In genomic region chr1:88655145-88655544, GRCh38 we compare ENCODE assay signal across 2 cellular contexts.
TF ChIP-seq lines count a peak whose summit lies in the region.

No MANE protein-coding gene starts in this region.

TF ChIP-seq in liver, 16 proteins besides CTCF, POLR2A, EP300 and RAD21 (continued from another document):
- TF ChIP-seq REST (IDR thresholded peaks at IDR 0.05) (no peak), HNF4A (conservative IDR thresholded peaks at IDR 0.05) (peak; percentile 59 to 63), SP1 (IDR thresholded peaks at IDR 0.05) (no peak), FOXA1 (IDR thresholded peaks at IDR 0.05) (no peak), GABPA (IDR thresholded peaks at IDR 0.05 in 1 of 2, conservative IDR thresholded peaks at IDR 0.05 in 1 of 2) (no peak), YY1 (IDR thresholded peaks at IDR 0.05) (no peak), TAF1 (conservative IDR thresholded peaks at IDR 0.05) (no peak), EGR1 (IDR thresholded peaks at IDR 0.05; ENCODE audit: low read depth in 2 of 2) (no peak), HNF4G (IDR thresholded peaks at IDR 0.05) (no peak), RXRA (IDR thresholded peaks at IDR 0.05) (peak; percentile 8 to 27), ATF3 (IDR thresholded peaks at IDR 0.05) (no peak), NR2F2 (IDR thresholded peaks at IDR 0.05) (no peak)

TF ChIP-seq in HepG2, 621 proteins besides CTCF, POLR2A, EP300 and RAD21 (continued from another document):
- TF ChIP-seq, protein P1, sequence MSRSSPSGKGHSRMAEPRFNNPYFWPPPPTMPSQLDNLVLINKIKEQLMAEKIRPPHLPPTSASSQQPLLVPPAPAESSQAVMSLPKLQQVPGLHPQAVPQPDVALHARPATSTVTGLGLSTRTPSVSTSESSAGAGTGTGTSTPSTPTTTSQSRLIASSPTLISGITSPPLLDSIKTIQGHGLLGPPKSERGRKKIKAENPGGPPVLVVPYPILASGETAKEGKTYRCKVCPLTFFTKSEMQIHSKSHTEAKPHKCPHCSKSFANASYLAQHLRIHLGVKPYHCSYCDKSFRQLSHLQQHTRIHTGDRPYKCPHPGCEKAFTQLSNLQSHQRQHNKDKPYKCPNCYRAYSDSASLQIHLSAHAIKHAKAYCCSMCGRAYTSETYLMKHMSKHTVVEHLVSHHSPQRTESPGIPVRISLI (CRISPR knock-in tag; IDR thresholded peaks at IDR 0.05; ENCODE audit: borderline replicate concordance) = no peak
- TF ChIP-seq BCLAF1 (IDR thresholded peaks at IDR 0.05) (no peak), PRDM4 (CRISPR knock-in tag; IDR thresholded peaks at IDR 0.05; ENCODE audit: borderline replicate concordance) (no peak), PHF8 (CRISPR knock-in tag; IDR thresholded peaks at IDR 0.05) (no peak)
- TF ChIP-seq, protein P2, sequence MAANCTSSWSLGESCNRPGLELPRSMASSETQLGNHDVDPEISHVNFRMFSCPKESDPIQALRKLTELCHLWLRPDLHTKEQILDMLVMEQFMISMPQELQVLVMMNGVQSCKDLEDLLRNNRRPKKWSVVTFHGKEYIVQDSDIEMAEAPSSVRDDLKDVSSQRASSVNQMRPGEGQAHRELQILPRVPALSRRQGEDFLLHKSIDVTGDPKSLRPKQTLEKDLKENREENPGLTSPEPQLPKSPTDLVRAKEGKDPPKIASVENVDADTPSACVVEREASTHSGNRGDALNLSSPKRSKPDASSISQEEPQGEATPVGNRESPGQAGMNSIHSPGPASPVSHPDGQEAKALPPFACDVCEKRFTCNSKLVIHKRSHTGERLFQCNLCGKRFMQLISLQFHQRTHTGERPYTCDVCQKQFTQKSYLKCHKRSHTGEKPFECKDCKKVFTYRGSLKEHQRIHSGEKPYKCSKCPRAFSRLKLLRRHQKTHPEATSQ (CRISPR knock-in tag; IDR thresholded peaks at IDR 0.05; ENCODE audit: borderline replicate concordance) = no peak
TF ChIP-seq in HepG2: peak in this region for 0.
